Comparison of ENCODE assay signal across 19 cellular contexts in the genomic region with DNA sequence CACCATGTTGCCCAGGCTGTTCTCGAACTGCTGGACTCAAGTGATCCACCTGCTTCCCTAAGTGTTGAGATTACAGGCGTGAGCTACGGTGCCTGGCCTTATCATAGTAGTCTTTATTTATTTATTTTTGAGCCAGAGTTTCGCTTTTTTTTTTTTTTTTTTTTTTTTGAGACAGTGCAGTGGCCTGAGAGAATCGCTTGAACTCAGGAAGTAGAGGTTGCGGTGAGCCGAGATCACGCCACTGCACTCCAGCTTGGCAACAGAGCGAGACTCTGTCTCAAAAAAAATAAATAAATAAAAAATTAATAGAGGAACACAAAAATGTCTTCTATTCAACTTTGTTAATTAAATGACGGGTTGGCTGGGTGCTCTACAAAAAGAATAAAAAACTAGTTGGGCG. TPM values are rescaled to one million over a fixed set of nuclear protein-coding genes. Genes with fewer than 3 reads are reported as not detected.
A peak's percentile ranks its signal among the peaks of the same experiment; 100 is the strongest.
DNase-seq lines count a peak whose midpoint lies in the region; ATAC-seq and TF ChIP-seq lines count a peak whose summit lies in the region.
"Had no signal": no experiment of that assay in that cellular context is flagged by ENCODE, and none has a peak within 500 bp of the region (broad histone marks: within the 10 kb centered on the region; RNA-seq: fewer than 3 reads in every experiment).

No MANE protein-coding gene starts in this region.

- H3K27ac ChIP-seq in CD4-positive, CD25-positive, alpha-beta regulatory T cell (ENCODE audit: insufficient read depth, low read length, poor library complexity, severe bottlenecking) = peak overlapping the region; percentile 2
- H3K27ac ChIP-seq in CD8-positive, alpha-beta T cell (ENCODE audit: low read depth, low read length) = no peak overlapping the region
- H3K27ac ChIP-seq: esophagus squamous epithelium, HL-60, ovary, uterus had no signal

- peak overlapping the region in 1 of 4 donors; percentile 67 for H3K4me3 Mint-ChIP-seq in CD4-positive, CD25-positive, alpha-beta regulatory T cell
- H3K4me3 Mint-ChIP-seq in CD8-positive, alpha-beta T cell = peak overlapping the region; percentile 66
- H3K4me3 Mint-ChIP-seq in activated naive CD8-positive, alpha-beta T cell = peak overlapping the region; percentile 66
- peak overlapping the region; percentile 45 to 83 (median 70) for H3K4me3 Mint-ChIP-seq in naive thymus-derived CD8-positive, alpha-beta T cell

- CTCF ChIA-PET in CD8-positive, alpha-beta T cell (lab: Charles Lee) = no interaction called here

- no peak overlapping the region for H3K4me3 ChIP-seq in CD4-positive, CD25-positive, alpha-beta regulatory T cell (ENCODE audit: low read depth, low read length)
- H3K4me3 ChIP-seq in CD8-positive, alpha-beta T cell (ENCODE audit: low read depth, low read length) = peak overlapping the region; percentile 22
- H3K4me3 ChIP-seq: esophagus squamous epithelium, ovary, sigmoid colon, uterus had no signal

- no peaks in the 10 kb centered on the region for H3K27me3 Mint-ChIP-seq in CD4-positive, CD25-positive, alpha-beta regulatory T cell
- H3K27me3 Mint-ChIP-seq in CD8-positive, alpha-beta T cell (ENCODE audit: low read depth) = no peaks in the 10 kb centered on the region
- no peaks in the 10 kb centered on the region for H3K27me3 Mint-ChIP-seq in activated naive CD8-positive, alpha-beta T cell
- no peaks in the 10 kb centered on the region for H3K27me3 Mint-ChIP-seq in naive thymus-derived CD8-positive, alpha-beta T cell

- H3K27ac Mint-ChIP-seq in CD4-positive, CD25-positive, alpha-beta regulatory T cell = peak overlapping the region in 2 of 3 donors; percentile 67 to 75
- peak overlapping the region; percentile 76 for H3K27ac Mint-ChIP-seq in CD8-positive, alpha-beta T cell
- peak overlapping the region; percentile 82 for H3K27ac Mint-ChIP-seq in activated naive CD8-positive, alpha-beta T cell
- H3K27ac Mint-ChIP-seq in naive thymus-derived CD8-positive, alpha-beta T cell = peak overlapping the region; percentile 40 to 95 (median 88)

- H3K4me1 ChIP-seq in CD4-positive, CD25-positive, alpha-beta regulatory T cell (ENCODE audit: control insufficient read depth, insufficient read depth, low read length, poor library complexity, severe bottlenecking) = peaks cover 4% of the 10 kb centered on the region
- H3K4me1 ChIP-seq in CD8-positive, alpha-beta T cell (ENCODE audit: insufficient read depth, low read length) = peaks cover 58% of the 10 kb centered on the region
- H3K4me1 ChIP-seq: uterus had no signal

- POLR2A ChIA-PET in CD8-positive, alpha-beta T cell (lab: Charles Lee) = interaction anchor here (0.7 to 1.2 kb wide), 2 partner anchors 12 to 37 kb away, joined by 3 to 4 read pairs; no protein-coding TSS in a partner anchor
- POLR2A ChIA-PET in naive thymus-derived CD8-positive, alpha-beta T cell (lab: Charles Lee) = interaction anchor here (0.6 to 2.2 kb wide), 5 partner anchors 8 to 113 kb away, joined by 3 to 20 read pairs (median 5); a partner anchor contains a TSS

- no peaks in the 10 kb centered on the region for H3K9me3 ChIP-seq in CD4-positive, CD25-positive, alpha-beta regulatory T cell (ENCODE audit: control insufficient read depth in 2 of 2, low read length in 2 of 2)
- H3K9me3 ChIP-seq in CD8-positive, alpha-beta T cell (ENCODE audit: low read length) = no peaks in the 10 kb centered on the region
- H3K9me3 ChIP-seq: esophagus squamous epithelium, ovary, sigmoid colon, uterus had no signal

- TF ChIP-seq CTCF in CD8-positive, alpha-beta T cell (IDR thresholded peaks at IDR 0.05) = no peak

- H3K4me1 Mint-ChIP-seq in CD4-positive, CD25-positive, alpha-beta regulatory T cell = peaks cover 12 to 70% (median 46%) of the 10 kb centered on the region in 4 donors
- peaks cover 70% of the 10 kb centered on the region for H3K4me1 Mint-ChIP-seq in CD8-positive, alpha-beta T cell (ENCODE audit: low read depth)
- H3K4me1 Mint-ChIP-seq in activated naive CD8-positive, alpha-beta T cell (ENCODE audit: low read depth) = peaks cover 73% of the 10 kb centered on the region
- H3K4me1 Mint-ChIP-seq in naive thymus-derived CD8-positive, alpha-beta T cell = peaks cover 28 to 81% (median 65%) of the 10 kb centered on the region in 4 donors

- peaks cover 49% of the 10 kb centered on the region for H3K36me3 Mint-ChIP-seq in CD4-positive, CD25-positive, alpha-beta regulatory T cell
- peaks cover 86% of the 10 kb centered on the region for H3K36me3 Mint-ChIP-seq in CD8-positive, alpha-beta T cell
- peaks cover 11% of the 10 kb centered on the region for H3K36me3 Mint-ChIP-seq in activated naive CD8-positive, alpha-beta T cell
- H3K36me3 Mint-ChIP-seq in naive thymus-derived CD8-positive, alpha-beta T cell = peaks cover 5 to 91% (median 9%) of the 10 kb centered on the region in 3 donors

- peak in 1 of 3 donors; percentile 46 for DNase-seq in CD4-positive, CD25-positive, alpha-beta regulatory T cell
- DNase-seq in CD8-positive, alpha-beta T cell = peak in 1 of 7 experiments; percentile 38
- DNase-seq in naive thymus-derived CD8-positive, alpha-beta T cell = peak in 4 of 10 donors; percentile 26 to 65 (median 32)
- DNase-seq in NCI-H1105 (lab: John Stamatoyannopoulos, UW) = no peak
- DNase-seq in anterior cingulate cortex (lab: John Stamatoyannopoulos, UW) = no peak
- DNase-seq: esophagus squamous epithelium; MV-4-11; NCI-H2081; NCI-H510A treated with DMSO at 0.1 percent for 48 hours; ovary; RPMI8226; sigmoid colon; stimulated activated CD4-positive, alpha-beta T cell treated with anti-CD3 and anti-CD28 coated beads, Interleukin-1b, Interleukin-23, amount 100 ng/mL, for 48 hours; uterus had no signal

- no peak for ATAC-seq in CD4-positive, CD25-positive, alpha-beta regulatory T cell (ENCODE audit: low read depth in 2 of 2)
- peak; percentile 31 for ATAC-seq in CD8-positive, alpha-beta T cell
- ATAC-seq in naive thymus-derived CD8-positive, alpha-beta T cell = peak; percentile 67 to 68
- ATAC-seq in GM21576 (IDR thresholded peaks at IDR 0.05; ENCODE audit: unreplicated experiment) = no peak

- peaks cover 73% of the 10 kb centered on the region for H3K36me3 ChIP-seq in CD4-positive, CD25-positive, alpha-beta regulatory T cell (ENCODE audit: control insufficient read depth, insufficient read depth, low read length)
- H3K36me3 ChIP-seq in CD8-positive, alpha-beta T cell (ENCODE audit: insufficient read depth, low read length) = peaks cover 31% of the 10 kb centered on the region
- H3K36me3 ChIP-seq: ovary, uterus had no signal

- H3K9me3 Mint-ChIP-seq in CD4-positive, CD25-positive, alpha-beta regulatory T cell = peaks cover 0 to 2% (median 0%) of the 10 kb centered on the region in 7 donors
- H3K9me3 Mint-ChIP-seq in CD8-positive, alpha-beta T cell = no peaks in the 10 kb centered on the region
- H3K9me3 Mint-ChIP-seq in activated naive CD8-positive, alpha-beta T cell (ENCODE audit: low read depth) = no peaks in the 10 kb centered on the region
- no peaks in the 10 kb centered on the region for H3K9me3 Mint-ChIP-seq in naive thymus-derived CD8-positive, alpha-beta T cell

- H3K27me3 ChIP-seq in CD4-positive, CD25-positive, alpha-beta regulatory T cell (ENCODE audit: control insufficient read depth, insufficient read depth, low read length) = no peaks in the 10 kb centered on the region
- H3K27me3 ChIP-seq in CD8-positive, alpha-beta T cell (ENCODE audit: insufficient read depth, low read length) = no peaks in the 10 kb centered on the region
- H3K27me3 ChIP-seq: esophagus squamous epithelium, ovary, sigmoid colon, uterus had no signal

- intact Hi-C loops in CD8-positive, alpha-beta T cell (cut with DNase I, micrococcal nuclease) = loop anchor here in 1 of 2 experiments (2.0 kb wide), 1 partner anchor 42 kb away; no protein-coding TSS in a partner anchor

RNA-seq across cellular contexts. Expression of a gene that starts 12.9 kb away (rescaled TPM):
- 114 TPM for total RNA-seq in CD4-positive, CD25-positive, alpha-beta regulatory T cell
- 10 to 100 TPM; 81.3 to 99.4 (median 92.6) TPM for polyA plus RNA-seq in CD4-positive, CD25-positive, alpha-beta regulatory T cell
- total RNA-seq in CD8-positive, alpha-beta T cell = 100 to 1,000 TPM; 144 to 148 TPM
- total RNA-seq in naive thymus-derived CD8-positive, alpha-beta T cell = 10 to 100 TPM; 81.3 to 86.3 TPM
- 100 to 1,000 TPM; 100 to 112 (median 108) TPM for polyA plus RNA-seq in naive thymus-derived CD8-positive, alpha-beta T cell

RNA-seq across cellular contexts. Expression of a gene that starts 26.1 kb away (rescaled TPM):
- total RNA-seq in CD4-positive, CD25-positive, alpha-beta regulatory T cell = 1.2 TPM
- not detected for polyA plus RNA-seq in CD4-positive, CD25-positive, alpha-beta regulatory T cell
- total RNA-seq in CD8-positive, alpha-beta T cell = under 1 TPM; 0.75 to 0.92 TPM
- 1 to 10 TPM; 2.2 to 2.9 TPM for total RNA-seq in naive thymus-derived CD8-positive, alpha-beta T cell
- polyA plus RNA-seq in naive thymus-derived CD8-positive, alpha-beta T cell = not detected
- total RNA-seq: dermis microvascular lymphatic vessel endothelial cell, glomerular endothelial cell had no signal
- polyA plus RNA-seq: ovary had no signal

Comparison
In these comparisons a context has a peak if more than half of its experiments do, and no peak if none do; other contexts are left out.
1. ATAC-seq: peak in CD8-positive, alpha-beta T cell (single experiment) and naive thymus-derived CD8-positive, alpha-beta T cell (2 of 2); none in CD4-positive, CD25-positive, alpha-beta regulatory T cell (0 of 2) and GM21576 (single experiment).
2. Peak in every context shown above with its lines, with median percentiles within 50 percentile points of each other: H3K27ac Mint-ChIP-seq.